10 cellular contexts compared by ENCODE assay signal in genomic region chr1:52867060-52867845, GRCh38.
A peak's percentile ranks its signal among the peaks of the same experiment; 100 is the strongest.
DNase-seq lines count a peak whose midpoint lies in the region; ATAC-seq and TF ChIP-seq lines count a peak whose summit lies in the region.
"Had no signal": no experiment of that assay in that cellular context is flagged by ENCODE, and none has a peak within 500 bp of the region (broad histone marks: within the 10 kb centered on the region; RNA-seq: fewer than 3 reads in every experiment).

No MANE protein-coding gene starts in this region.

- no peak for TF ChIP-seq CTCF in epithelial cell of esophagus (IDR thresholded peaks at IDR 0.05; ENCODE audit: insufficient read depth, low read depth, low read length, missing control alignments)

- ATAC-seq in GM18519 (IDR thresholded peaks at IDR 0.05; ENCODE audit: low FRiP score, unreplicated experiment): peak; percentile 90
- peak; percentile 85 for ATAC-seq in GM21360 (IDR thresholded peaks at IDR 0.05; ENCODE audit: unreplicated experiment)
- ATAC-seq in HG03108 (IDR thresholded peaks at IDR 0.05; ENCODE audit: unreplicated experiment): peak; percentile 91

- DNase-seq in epithelial cell of esophagus (ENCODE audit: low read depth): peak; percentile 2
- DNase-seq in activated gamma-delta T cell treated with Interleukin-2 at 50 U/mL for 16 hours: no peak
- DNase-seq in LoVo (ENCODE audit: low spot score): no peak
- DNase-seq in putamen (ENCODE audit: low spot score): no peak
- DNase-seq in AG08396 (ENCODE audit: low spot score): no peak
- DNase-seq: hippocampal formation, Peyer's patch had no signal

- no peak overlapping the region for H3K4me3 ChIP-seq in epithelial cell of esophagus (ENCODE audit: low read length)
- H3K4me3 ChIP-seq: Peyer's patch had no signal
